In the genomic region with DNA sequence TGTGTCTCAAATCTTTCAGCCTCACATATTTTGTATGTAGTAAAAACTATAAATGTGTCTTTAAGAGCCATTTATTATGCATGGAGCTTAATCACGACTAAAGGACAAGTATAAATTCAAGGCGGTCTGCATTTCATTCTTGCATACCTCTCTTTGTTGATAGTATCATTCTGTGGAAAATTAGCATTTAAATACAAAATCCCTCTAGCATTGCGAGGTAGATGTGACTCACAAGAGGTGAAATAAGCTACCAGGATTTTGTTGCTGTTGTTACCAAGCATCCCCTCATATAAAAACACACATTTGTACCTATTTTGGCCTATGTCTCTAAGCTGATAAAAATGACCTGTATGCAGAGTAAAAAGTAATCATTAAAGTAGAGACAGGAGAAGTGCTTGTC, we compare ENCODE assay signal across 16 cellular contexts.
"Had no signal": no experiment of that assay in that cellular context is flagged by ENCODE, and none has a peak within 500 bp of the region (broad histone marks: within the 10 kb centered on the region; RNA-seq: fewer than 3 reads in every experiment).

No MANE protein-coding gene starts in this region.

- DNase-seq: effector CD4-positive, alpha-beta T cell; foreskin melanocyte; naive thymus-derived CD4-positive, alpha-beta T cell; nephron progenitor cell; psoas muscle; retina; right lobe of liver; stimulated activated CD4-positive, alpha-beta T cell treated with anti-CD3 and anti-CD28 coated beads, Interleukin-4, amount 100 ng/mL, for 1 hour; stimulated activated CD8-positive, alpha-beta memory T cell treated with anti-CD3 and anti-CD28 coated beads, Interleukin-4, amount 100 ng/mL, for 48 hours; upper lobe of right lung had no signal

- H3K27ac Mint-ChIP-seq: naive thymus-derived CD4-positive, alpha-beta T cell; nephron progenitor cell; stimulated activated effector memory CD8-positive, alpha-beta T cell treated with anti-CD3 and anti-CD28 coated beads, Interleukin-12 subunit alpha, Interleukin-12 subunit beta, amount 100 ng/mL, for 72 hours; stimulated activated naive CD8-positive, alpha-beta T cell treated with anti-CD3 and anti-CD28 coated beads, Interleukin-15, Interleukin-2, amounts not matched to agents 100 ng/mL and 50 ng/mL, for 24 hours had no signal

- H3K27ac ChIP-seq: coronary artery, parathyroid adenoma, psoas muscle, right lobe of liver, tibial nerve, upper lobe of right lung, vagina had no signal

- H3K4me3 Mint-ChIP-seq: naive thymus-derived CD4-positive, alpha-beta T cell; nephron progenitor cell; stimulated activated effector memory CD8-positive, alpha-beta T cell treated with anti-CD3 and anti-CD28 coated beads, Interleukin-12 subunit alpha, Interleukin-12 subunit beta, amount 100 ng/mL, for 72 hours; stimulated activated naive CD8-positive, alpha-beta T cell treated with anti-CD3 and anti-CD28 coated beads, Interleukin-15, Interleukin-2, amounts not matched to agents 100 ng/mL and 50 ng/mL, for 24 hours had no signal

- H3K27me3 ChIP-seq: right lobe of liver, tibial nerve, upper lobe of right lung, vagina had no signal

- H3K4me3 ChIP-seq: coronary artery, psoas muscle, right lobe of liver, tibial nerve, upper lobe of right lung, vagina had no signal

- H3K36me3 ChIP-seq: right lobe of liver, tibial nerve, upper lobe of right lung, vagina had no signal

- H3K9me3 ChIP-seq: psoas muscle, right lobe of liver, tibial nerve, upper lobe of right lung, vagina had no signal

- H2AFZ ChIP-seq: parathyroid adenoma had no signal

- H3K4me1 ChIP-seq: parathyroid adenoma, psoas muscle, right lobe of liver, tibial nerve, upper lobe of right lung, vagina had no signal

- ATAC-seq: naive thymus-derived CD4-positive, alpha-beta T cell; psoas muscle; right lobe of liver; stimulated activated effector memory CD8-positive, alpha-beta T cell treated with anti-CD3 and anti-CD28 coated beads, Interleukin-12 subunit alpha, Interleukin-12 subunit beta, amount 100 ng/mL, for 72 hours; upper lobe of right lung had no signal

- H3K36me3 Mint-ChIP-seq: stimulated activated effector memory CD8-positive, alpha-beta T cell treated with anti-CD3 and anti-CD28 coated beads, Interleukin-12 subunit alpha, Interleukin-12 subunit beta, amount 100 ng/mL, for 72 hours had no signal

- H3K9ac ChIP-seq: parathyroid adenoma had no signal

- H3K4me1 Mint-ChIP-seq: naive thymus-derived CD4-positive, alpha-beta T cell; nephron progenitor cell; stimulated activated effector memory CD8-positive, alpha-beta T cell treated with anti-CD3 and anti-CD28 coated beads, Interleukin-12 subunit alpha, Interleukin-12 subunit beta, amount 100 ng/mL, for 72 hours had no signal

- H3K27me3 Mint-ChIP-seq: naive thymus-derived CD4-positive, alpha-beta T cell; stimulated activated naive CD8-positive, alpha-beta T cell treated with anti-CD3 and anti-CD28 coated beads, Interleukin-15, Interleukin-2, amounts not matched to agents 100 ng/mL and 50 ng/mL, for 24 hours had no signal

- H3K9me3 Mint-ChIP-seq: nephron progenitor cell had no signal
